In genomic region chr4:140103676-140104075, GRCh38 we compare ENCODE assay signal across 8 cellular contexts. TPM values are rescaled to one million over a fixed set of nuclear protein-coding genes. Genes with fewer than 3 reads are reported as not detected.
A peak's percentile ranks its signal among the peaks of the same experiment; 100 is the strongest.
DNase-seq lines count a peak whose midpoint lies in the region; ATAC-seq and TF ChIP-seq lines count a peak whose summit lies in the region.

No MANE protein-coding gene starts in this region.

- no peak overlapping the region for H3K4me3 Mint-ChIP-seq in activated B cell treated with CpG ODN at 0.5 μM for 24 hours

- no peak overlapping the region for H3K27ac Mint-ChIP-seq in activated B cell treated with CpG ODN at 0.5 μM for 24 hours

- CTCF ChIA-PET in activated B cell treated with CpG ODN at 0.5 μM for 24 hours (lab: Charles Lee) = no interaction called here

- H3K4me1 Mint-ChIP-seq in activated B cell treated with CpG ODN at 0.5 μM for 24 hours = peaks cover 34% of the 10 kb centered on the region

- H3K36me3 Mint-ChIP-seq in activated B cell treated with CpG ODN at 0.5 μM for 24 hours (ENCODE audit: low read depth) = no peaks in the 10 kb centered on the region

- POLR2A ChIA-PET in activated B cell treated with CpG ODN at 0.5 μM for 24 hours (lab: Charles Lee) = interaction anchor here (0.7 kb wide), 1 partner anchor 47 kb away, joined by 3 read pairs; no protein-coding TSS in a partner anchor

- peaks cover 10% of the 10 kb centered on the region for H3K27me3 Mint-ChIP-seq in activated B cell treated with CpG ODN at 0.5 μM for 24 hours

- DNase-seq in activated naive CD4-positive, alpha-beta T cell treated with Interleukin-2 at 50 U/mL for 16 hours = peak; percentile 58
- DNase-seq in activated naive CD4-positive, alpha-beta T cell (lab: John Stamatoyannopoulos, UW) = no peak
- DNase-seq in activated B cell treated with CpG ODN at 0.5 μM for 24 hours (no peak), kidney tubule cell (ENCODE audit: low spot score) (peak; percentile 37), NCI-H82 treated with DMSO at 0.1 percent for 48 hours (lab: John Stamatoyannopoulos, UW; ENCODE audit: unreplicated experiment) (no peak), pons (ENCODE audit: low spot score) (no peak), NCI-H2171 treated with DMSO at 0.1 percent for 48 hours (lab: John Stamatoyannopoulos, UW) (no peak)

- intact Hi-C loops in activated B cell treated with CpG ODN at 0.5 μM for 24 hours (cut with micrococcal nuclease) = no loop called here

- TF ChIP-seq CTCF in activated B cell treated with CpG ODN at 0.5 μM for 24 hours (IDR thresholded peaks at IDR 0.05) = no peak

- peaks cover 2% of the 10 kb centered on the region for H3K9me3 Mint-ChIP-seq in activated B cell treated with CpG ODN at 0.5 μM for 24 hours

- peak; percentile 88 for ATAC-seq in HG03159 (IDR thresholded peaks at IDR 0.05; ENCODE audit: unreplicated experiment)
- peak; percentile 78 for ATAC-seq in activated B cell treated with CpG ODN at 0.5 μM for 24 hours (ENCODE audit: low read depth)

RNA-seq across cellular contexts. Expression of gene MAML3, which starts 50.3 kb away (rescaled TPM):
- 1.9 and 2.6 TPM in 2 replicates for total RNA-seq in activated B cell treated with CpG ODN at 0.5 μM for 24 hours

Comparison
In these comparisons a context has a peak if more than half of its experiments do, and no peak if none do; other contexts are left out.
1. DNase-seq: peak in activated naive CD4-positive, alpha-beta T cell treated with Interleukin-2 at 50 U/mL for 16 hours (single experiment) and kidney tubule cell (single experiment); none in activated naive CD4-positive, alpha-beta T cell (0 of 4), activated B cell treated with CpG ODN at 0.5 μM for 24 hours (single experiment), NCI-H82 treated with DMSO at 0.1 percent for 48 hours (single experiment), pons (single experiment) and NCI-H2171 treated with DMSO at 0.1 percent for 48 hours (single experiment).